Comparison of ENCODE assay signal across 22 cellular contexts in the genomic region with DNA sequence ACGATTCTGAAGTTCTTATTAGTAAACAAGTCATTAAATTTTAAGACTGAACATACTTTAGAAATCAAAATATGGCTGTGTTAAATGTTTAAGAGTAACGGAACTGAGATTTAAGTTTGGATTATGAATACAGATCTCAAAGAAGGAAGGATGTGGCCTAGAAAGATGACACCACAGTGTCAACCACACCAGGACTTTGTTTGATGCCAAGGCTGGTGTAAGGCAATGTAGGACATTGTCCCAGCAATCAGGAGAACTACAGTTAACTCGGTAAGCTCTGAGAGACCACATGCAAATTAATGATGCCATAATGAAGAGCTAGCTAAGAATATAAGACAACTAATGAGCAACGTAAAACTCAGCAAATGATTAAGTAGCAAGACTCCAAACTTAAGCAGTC.
"Had no signal": no experiment of that assay in that cellular context is flagged by ENCODE, and none has a peak within 500 bp of the region (broad histone marks: within the 10 kb centered on the region; RNA-seq: fewer than 3 reads in every experiment).

No MANE protein-coding gene starts in this region.

- H3K27me3 ChIP-seq: colonic mucosa, esophagus muscularis mucosa, gastrocnemius medialis, hepatocyte, left lung had no signal

- H3K36me3 ChIP-seq: colonic mucosa, esophagus muscularis mucosa, gastrocnemius medialis, left lung, lower lobe of right lung had no signal

- H2AFZ ChIP-seq: hepatocyte had no signal

- H3K4me2 ChIP-seq: hepatocyte had no signal

- H3K4me1 ChIP-seq: colonic mucosa, esophagus muscularis mucosa, gastrocnemius medialis, left lung, lower lobe of right lung had no signal

- H3K4me1 Mint-ChIP-seq: endodermal cell; mesothelial cell of epicardium; naive B cell; naive thymus-derived CD8-positive, alpha-beta T cell had no signal

- H3K4me3 Mint-ChIP-seq: dendritic cell treated with granulocyte-macrophage colony-stimulating factor and Interleukin-4, amounts not matched to agents 40 ng/mL and 50 ng/mL, for 4 days; effector memory CD8-positive, alpha-beta T cell; endodermal cell; mesothelial cell of epicardium; naive B cell; naive thymus-derived CD8-positive, alpha-beta T cell had no signal

- H3K9me3 ChIP-seq: colonic mucosa, gastrocnemius medialis had no signal

- DNase-seq: colonic mucosa; cortex of kidney; effector CD8-positive, alpha-beta T cell; effector memory CD8-positive, alpha-beta T cell; endodermal cell; foreskin melanocyte; gastrocnemius medialis; glutamatergic neuron; head of caudate nucleus; hypothalamus; left cardiac atrium; left lung; left ventricle myocardium superior; lower lobe of right lung; mesenchymal stem cell; mucosa of descending colon; naive B cell; naive thymus-derived CD8-positive, alpha-beta T cell had no signal

- H3K36me3 Mint-ChIP-seq: naive B cell had no signal

- H3K4me3 ChIP-seq: colonic mucosa, esophagus muscularis mucosa, gastrocnemius medialis, hepatocyte, left lung, lower lobe of right lung, mucosa of descending colon had no signal

- ATAC-seq: effector memory CD8-positive, alpha-beta T cell; gastrocnemius medialis; left cardiac atrium; left lung; left ventricle myocardium superior; lower lobe of right lung; mucosa of descending colon; naive thymus-derived CD8-positive, alpha-beta T cell had no signal

- H3K27ac ChIP-seq: colonic mucosa, esophagus muscularis mucosa, gastrocnemius medialis, hepatocyte, left lung, lower lobe of right lung had no signal

- H3K27me3 Mint-ChIP-seq: dendritic cell treated with granulocyte-macrophage colony-stimulating factor and Interleukin-4, amounts not matched to agents 40 ng/mL and 50 ng/mL, for 4 days; effector memory CD8-positive, alpha-beta T cell; naive B cell; naive thymus-derived CD8-positive, alpha-beta T cell had no signal

- H3K79me2 ChIP-seq: hepatocyte had no signal

- H3K27ac Mint-ChIP-seq: dendritic cell treated with granulocyte-macrophage colony-stimulating factor and Interleukin-4, amounts not matched to agents 40 ng/mL and 50 ng/mL, for 4 days; effector memory CD8-positive, alpha-beta T cell; endodermal cell; mesothelial cell of epicardium; naive B cell had no signal
